Comparison of ENCODE assay signal across 9 cellular contexts in the genomic region with DNA sequence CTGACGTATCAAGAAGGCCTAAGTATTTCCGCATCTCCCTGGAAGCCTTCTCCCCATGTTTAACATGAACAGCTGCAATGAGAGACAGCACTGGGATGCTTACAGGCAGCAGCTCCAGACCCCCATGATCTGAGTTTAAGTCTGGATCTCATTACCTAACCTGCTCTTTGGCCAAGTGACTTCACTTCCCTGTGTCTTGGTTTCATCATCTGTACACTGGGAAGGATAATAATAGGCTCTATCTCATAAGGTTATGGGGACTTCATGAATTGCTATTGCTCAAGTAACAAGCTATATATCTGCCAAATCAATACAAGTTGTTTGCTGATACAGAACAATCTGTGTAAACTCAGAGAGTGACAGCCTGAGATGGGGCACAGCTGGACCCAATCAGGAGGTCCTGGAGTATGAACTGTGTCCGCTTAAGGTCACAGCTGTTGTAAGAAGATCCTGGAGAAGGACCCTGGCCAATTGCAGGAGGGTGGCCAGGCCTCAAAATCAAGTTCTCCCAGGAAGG. TPM values are rescaled to one million over a fixed set of nuclear protein-coding genes. Genes with fewer than 3 reads are reported as not detected.
DNase-seq lines count a peak whose midpoint lies in the region; ATAC-seq and TF ChIP-seq lines count a peak whose summit lies in the region.
"Had no signal": no experiment of that assay in that cellular context is flagged by ENCODE, and none has a peak within 500 bp of the region (broad histone marks: within the 10 kb centered on the region; RNA-seq: fewer than 3 reads in every experiment).

No MANE protein-coding gene starts in this region.

- H3K4me3 ChIP-seq in SJSA1 (no peak overlapping the region), gastroesophageal sphincter (no peak overlapping the region), trophoblast cell (ENCODE audit: low read depth, low read length) (no peak overlapping the region)

- H3K4me3 Mint-ChIP-seq in activated T-helper 2 cell treated with anti-CD3 and anti-CD28 coated beads, Interferon-gamma antibody, Interleukin-2, Interleukin-4, amounts not matched to agents 10 μg/mL and 5 μg/mL and 100 μg/mL, durations not matched to agents 14 hours and 24 hours and 36 hours (ENCODE audit: low read depth): no peak overlapping the region

- peak overlapping the region; percentile 33 for H2AFZ ChIP-seq in trophoblast cell (ENCODE audit: insufficient read depth, low read length, poor library complexity)

- peak overlapping the region; percentile 34 for H4K12ac ChIP-seq in trophoblast cell (ENCODE audit: low read depth, low read length)

- H3K4ac ChIP-seq in trophoblast cell (ENCODE audit: low read depth, low read length): peak overlapping the region; percentile 12

- H3K14ac ChIP-seq in trophoblast cell (ENCODE audit: low read length): peak overlapping the region; percentile 63

- H3K27me3 Mint-ChIP-seq in activated T-helper 2 cell treated with anti-CD3 and anti-CD28 coated beads, Interferon-gamma antibody, Interleukin-2, Interleukin-4, amounts not matched to agents 10 μg/mL and 5 μg/mL and 100 μg/mL, durations not matched to agents 14 hours and 24 hours and 36 hours (ENCODE audit: low read depth): peaks cover 2% of the 10 kb centered on the region

- H2AK5ac ChIP-seq in trophoblast cell (ENCODE audit: low read length): peak overlapping the region; percentile 61

- H3K79me1 ChIP-seq in trophoblast cell (ENCODE audit: low read length): peaks cover 56% of the 10 kb centered on the region

- 21 to 57% methylated on average over 1 to 2 of the region's 3 CpGs for WGBS in gastroesophageal sphincter (ENCODE audit: low coverage in 1 of 2), 2 donors
- no CpG with 5 or more reads among the region's 3 CpGs for WGBS in trophoblast cell (ENCODE audit: extremely low coverage, insufficient coverage, insufficient read length)

- peaks cover 3% of the 10 kb centered on the region for H3K4me1 Mint-ChIP-seq in activated T-helper 2 cell treated with anti-CD3 and anti-CD28 coated beads, Interferon-gamma antibody, Interleukin-2, Interleukin-4, amounts not matched to agents 10 μg/mL and 5 μg/mL and 100 μg/mL, durations not matched to agents 14 hours and 24 hours and 36 hours (ENCODE audit: low read depth)

- in situ Hi-C loops in GM13977 (cut with MboI; ENCODE audit: low pct_unique_long_range_greater_than_20kb, low sequenced_read_pairs, unreplicated experiment): no loop called here

- no peaks in the 10 kb centered on the region for H3K9me3 ChIP-seq in SJSA1 (replicated peaks)
- H3K9me3 ChIP-seq in gastroesophageal sphincter: no peaks in the 10 kb centered on the region
- no peaks in the 10 kb centered on the region for H3K9me3 ChIP-seq in trophoblast cell (ENCODE audit: insufficient read depth, low read depth, low read length)
- H3K9me3 ChIP-seq: neutrophil had no signal

- H3K18ac ChIP-seq in trophoblast cell (ENCODE audit: low read length): peak overlapping the region; percentile 27

- H3K27me3 ChIP-seq in SJSA1 (replicated peaks): no peaks in the 10 kb centered on the region
- no peaks in the 10 kb centered on the region for H3K27me3 ChIP-seq in gastroesophageal sphincter
- H3K27me3 ChIP-seq in trophoblast cell (ENCODE audit: insufficient read depth, low read length): no peaks in the 10 kb centered on the region
- H3K27me3 ChIP-seq: neutrophil had no signal

- H3K27ac Mint-ChIP-seq in activated T-helper 2 cell treated with anti-CD3 and anti-CD28 coated beads, Interferon-gamma antibody, Interleukin-2, Interleukin-4, amounts not matched to agents 10 μg/mL and 5 μg/mL and 100 μg/mL, durations not matched to agents 14 hours and 24 hours and 36 hours: no peak overlapping the region

- no peak overlapping the region for H3K4me2 ChIP-seq in trophoblast cell (ENCODE audit: low read length)

- peak overlapping the region; percentile 18 for H4K8ac ChIP-seq in trophoblast cell (ENCODE audit: low read depth, low read length)

- intact Hi-C loops in activated T-helper 2 cell treated with anti-CD3 and anti-CD28 coated beads, Interferon-gamma antibody, Interleukin-2, Interleukin-4, amounts not matched to agents 10 μg/mL and 5 μg/mL and 100 μg/mL, durations not matched to agents 14 hours and 24 hours and 36 hours (cut with micrococcal nuclease): no loop called here

- no peak for TF ChIP-seq POLR2A in gastroesophageal sphincter (IDR thresholded peaks at IDR 0.05)

- H2BK5ac ChIP-seq in trophoblast cell (ENCODE audit: low read depth, low read length, poor library complexity): peak overlapping the region; percentile 84

- no peaks in the 10 kb centered on the region for H3K36me3 Mint-ChIP-seq in activated T-helper 2 cell treated with anti-CD3 and anti-CD28 coated beads, Interferon-gamma antibody, Interleukin-2, Interleukin-4, amounts not matched to agents 10 μg/mL and 5 μg/mL and 100 μg/mL, durations not matched to agents 14 hours and 24 hours and 36 hours (ENCODE audit: low read depth)

- H3K4me1 ChIP-seq in SJSA1 (replicated peaks) (peaks cover 42% of the 10 kb centered on the region), gastroesophageal sphincter (peaks cover 3 to 51% (median 27%) of the 10 kb centered on the region in 3 donors), trophoblast cell (ENCODE audit: control insufficient read depth in 1 of 2, insufficient read depth in 2 of 2, low read length in 2 of 2) (peaks cover 28 to 33% of the 10 kb centered on the region in 2 experiments)

- no peak overlapping the region for H3K23ac ChIP-seq in trophoblast cell (ENCODE audit: low read length)

- peaks cover 6% of the 10 kb centered on the region for H3K79me2 ChIP-seq in trophoblast cell (ENCODE audit: control insufficient read depth, insufficient read depth, low read length, poor library complexity)

- H2BK12ac ChIP-seq in trophoblast cell (ENCODE audit: low read length): peak overlapping the region; percentile 62

- H3K9me3 Mint-ChIP-seq in activated T-helper 2 cell treated with anti-CD3 and anti-CD28 coated beads, Interferon-gamma antibody, Interleukin-2, Interleukin-4, amounts not matched to agents 10 μg/mL and 5 μg/mL and 100 μg/mL, durations not matched to agents 14 hours and 24 hours and 36 hours: no peaks in the 10 kb centered on the region

- no peak for TF ChIP-seq CTCF in AG09319 (IDR thresholded peaks at IDR 0.05; ENCODE audit: low read depth, low read length)
- no peak for TF ChIP-seq CTCF in gastroesophageal sphincter (IDR thresholded peaks at IDR 0.05)
- TF ChIP-seq CTCF in GM13977 (IDR thresholded peaks at IDR 0.05; ENCODE audit: extremely low read depth, insufficient read depth, missing control alignments): no peak

- H3K27ac ChIP-seq in SJSA1: peak overlapping the region; percentile 36; the same call in 1 of the 2 replicates
- peak overlapping the region; percentile 12 to 85 (median 74) for H3K27ac ChIP-seq in gastroesophageal sphincter
- peak overlapping the region; percentile 93 for H3K27ac ChIP-seq in trophoblast cell (ENCODE audit: low read depth, low read length)
- H3K27ac ChIP-seq: neutrophil had no signal

- H4K91ac ChIP-seq in trophoblast cell (ENCODE audit: low read depth, low read length): peak overlapping the region; percentile 90

- no peaks in the 10 kb centered on the region for H3K36me3 ChIP-seq in SJSA1
- no peaks in the 10 kb centered on the region for H3K36me3 ChIP-seq in gastroesophageal sphincter
- H3K36me3 ChIP-seq in trophoblast cell (ENCODE audit: control insufficient read depth in 1 of 2, insufficient read depth in 2 of 2, low read length in 2 of 2): no peaks in the 10 kb centered on the region
- H3K36me3 ChIP-seq: neutrophil had no signal

- peak overlapping the region; percentile 91 for H2BK120ac ChIP-seq in trophoblast cell (ENCODE audit: insufficient read depth, low read length, poor library complexity)

- no peak overlapping the region for H3K9ac ChIP-seq in trophoblast cell (ENCODE audit: low read length)

- DNase-seq in AG09319 (ENCODE audit: extremely low read depth, low read depth) (peak; percentile 76), SJSA1 (ENCODE audit: low read depth in 1 of 2, low spot score in 2 of 2) (peak in 1 of 2 experiments; percentile 31), trophoblast cell (no peak), GM13977 (ENCODE audit: low spot score) (no peak)
- DNase-seq in activated T-helper 2 cell treated with anti-CD3 and anti-CD28 coated beads, Interferon-gamma antibody, Interleukin-2, Interleukin-4, amounts not matched to agents 10 μg/mL and 5 μg/mL and 100 μg/mL, durations not matched to agents 14 hours and 24 hours and 36 hours (ENCODE audit: low spot score): no peak

- TF ChIP-seq EP300 in gastroesophageal sphincter (IDR thresholded peaks at IDR 0.05): no peak

- ATAC-seq in gastroesophageal sphincter (peak; percentile 67), HG03097 (IDR thresholded peaks at IDR 0.05; ENCODE audit: low FRiP score, unreplicated experiment) (no peak)
- ATAC-seq in activated CD4-positive, CD25-positive, alpha-beta regulatory T cell treated with anti-CD3 and anti-CD28 coated beads, Interleukin-2, amount 50 U/mL, for 24 hours: no peak

RNA-seq across cellular contexts. Expression of gene TGM2, which starts 56.0 kb away (rescaled TPM):
- 32.2 and 34.9 TPM in 2 replicates for total RNA-seq in SJSA1 (2014; rRNA removed; shearing (Covaris generic))
- total RNA-seq in gastroesophageal sphincter: 100 to 1,000 TPM; 163 to 385 (median 188) TPM
- polyA plus RNA-seq in trophoblast cell (2013): 330 and 332 TPM in 2 replicates
- total RNA-seq in activated T-helper 2 cell treated with anti-CD3 and anti-CD28 coated beads, Interferon-gamma antibody, Interleukin-2, Interleukin-4, amounts not matched to agents 10 μg/mL and 5 μg/mL and 100 μg/mL, durations not matched to agents 14 hours and 24 hours and 36 hours: not detected in 2 replicates

Comparison
In these comparisons a context has a peak if more than half of its experiments do, and no peak if none do; other contexts are left out.
1. H3K27ac ChIP-seq: peak in every context shown above with its lines; median percentile 93 in trophoblast cell; 74 in gastroesophageal sphincter; 36 in SJSA1.
2. RNA of gene TGM2, which starts 56.0 kb away (total RNA-seq): 163 to 385 TPM in gastroesophageal sphincter and 32.2 to 34.9 TPM in SJSA1; not detected in activated T-helper 2 cell treated with anti-CD3 and anti-CD28 coated beads, Interferon-gamma antibody, Interleukin-2, Interleukin-4, amounts not matched to agents 10 μg/mL and 5 μg/mL and 100 μg/mL, durations not matched to agents 14 hours and 24 hours and 36 hours; every median in the first group is over 10 times any median in the second.